ENCODE assay signal across 11 cellular contexts in genomic region chr15:81194723-81195122, GRCh38.
"Had no signal": no experiment of that assay in that cellular context is flagged by ENCODE, and none has a peak within 500 bp of the region (broad histone marks: within the 10 kb centered on the region; RNA-seq: fewer than 3 reads in every experiment).

No MANE protein-coding gene starts in this region.

- H2AFZ ChIP-seq: parathyroid adenoma had no signal

- H3K4me3 Mint-ChIP-seq: T-helper 2 cell treated with Interferon-gamma antibody and Interleukin-4, amounts not matched to agents 5 μg/mL and 100 μg/mL, for 36 hours had no signal

- ATAC-seq: activated CD4-positive, CD25-positive, alpha-beta regulatory T cell treated with anti-CD3 and anti-CD28 coated beads, Interleukin-2, amount 50 U/mL, for 24 hours; gastroesophageal sphincter had no signal

- H3K9ac ChIP-seq: parathyroid adenoma had no signal

- H3K4me1 ChIP-seq: parathyroid adenoma had no signal

- H3K9me3 ChIP-seq: gastroesophageal sphincter had no signal

- H3K36me3 ChIP-seq: gastroesophageal sphincter had no signal

- H3K9me3 Mint-ChIP-seq: T-helper 2 cell treated with Interferon-gamma antibody and Interleukin-4, amounts not matched to agents 5 μg/mL and 100 μg/mL, for 36 hours had no signal

- H3K27ac Mint-ChIP-seq: T-helper 2 cell treated with Interferon-gamma antibody and Interleukin-4, amounts not matched to agents 5 μg/mL and 100 μg/mL, for 36 hours had no signal

- H3K27ac ChIP-seq: parathyroid adenoma had no signal

- H3K4me3 ChIP-seq: gastroesophageal sphincter, skin epidermis had no signal

- DNase-seq: activated CD4-positive, alpha-beta T cell treated with anti-CD3 and anti-CD28 coated beads, Interleukin-2, amount 50 U/mL, for 4 hours; activated naive CD4-positive, alpha-beta T cell treated with anti-CD3 and anti-CD28 coated beads, Interleukin-2, amount 50 U/mL, for 16 hours; activated T-cell treated with anti-CD3 and anti-CD28 coated beads, Interleukin-2, amount 50 U/mL, for 1 hour; cortex of kidney; effector memory CD4-positive, alpha-beta T cell; kidney had no signal
